2 cellular contexts compared by ENCODE assay signal in the genomic region with DNA sequence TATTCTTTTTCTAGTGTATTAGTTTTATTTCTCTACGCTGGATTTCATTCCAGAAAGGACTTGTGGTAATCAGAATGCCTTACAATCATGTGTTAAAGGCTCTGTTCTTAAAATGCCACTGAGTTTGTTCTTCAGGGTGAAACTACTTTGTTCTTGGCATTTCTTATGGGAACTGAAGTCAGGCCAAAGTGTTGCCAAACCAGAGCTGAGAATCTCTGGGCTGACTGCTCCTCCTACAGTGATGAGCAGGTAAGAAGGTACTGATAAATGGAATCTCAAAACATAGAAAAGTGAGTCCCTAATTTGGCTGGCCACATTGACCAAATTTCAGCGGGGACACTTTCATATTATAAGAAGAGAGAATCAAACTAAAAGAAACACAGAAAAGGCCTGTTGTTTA.
TF ChIP-seq lines count a peak whose summit lies in the region.

No MANE protein-coding gene starts in this region.

TF ChIP-seq in HCT116, 20 proteins besides CTCF, POLR2A, EP300 and RAD21:
- TF ChIP-seq SRF (IDR thresholded peaks at IDR 0.05; ENCODE audit: low read depth) (no peak), SIN3A (IDR thresholded peaks at IDR 0.05; ENCODE audit: low read depth) (no peak), JUND (IDR thresholded peaks at IDR 0.05) (no peak), POLR2AphosphoS5 (IDR thresholded peaks at IDR 0.05; ENCODE audit: low read depth, low read length) (no peak), YY1 (IDR thresholded peaks at IDR 0.05; ENCODE audit: extremely low read depth, insufficient replicate concordance, low read depth, low read length) (no peak), FOSL1 (IDR thresholded peaks at IDR 0.05; ENCODE audit: low read depth) (no peak), TCF7L2 (IDR thresholded peaks at IDR 0.05; ENCODE audit: borderline replicate concordance, extremely low read depth, insufficient read depth, insufficient read length) (no peak), CBX3 (IDR thresholded peaks at IDR 0.05; ENCODE audit: low read depth) (no peak), SP1 (IDR thresholded peaks at IDR 0.05; ENCODE audit: low read depth) (no peak), ZFX (IDR thresholded peaks at IDR 0.05) (no peak), ZNF274 (IDR thresholded peaks at IDR 0.05; ENCODE audit: low read depth, low read length) (no peak), EZH2phosphoT487 (IDR thresholded peaks at IDR 0.05; ENCODE audit: borderline replicate concordance) (no peak), CEBPB (IDR thresholded peaks at IDR 0.05; ENCODE audit: low read depth) (no peak), EZH2 (IDR thresholded peaks at IDR 0.05) (no peak), ELF1 (IDR thresholded peaks at IDR 0.05; ENCODE audit: borderline replicate concordance, low read depth) (no peak), EGR1 (IDR thresholded peaks at IDR 0.05; ENCODE audit: low read depth) (no peak)
- TF ChIP-seq, protein P1, sequence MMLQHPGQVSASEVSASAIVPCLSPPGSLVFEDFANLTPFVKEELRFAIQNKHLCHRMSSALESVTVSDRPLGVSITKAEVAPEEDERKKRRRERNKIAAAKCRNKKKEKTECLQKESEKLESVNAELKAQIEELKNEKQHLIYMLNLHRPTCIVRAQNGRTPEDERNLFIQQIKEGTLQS (IDR thresholded peaks at IDR 0.05), result no peak
- TF ChIP-seq, protein P2, sequence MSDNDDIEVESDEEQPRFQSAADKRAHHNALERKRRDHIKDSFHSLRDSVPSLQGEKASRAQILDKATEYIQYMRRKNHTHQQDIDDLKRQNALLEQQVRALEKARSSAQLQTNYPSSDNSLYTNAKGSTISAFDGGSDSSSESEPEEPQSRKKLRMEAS (IDR thresholded peaks at IDR 0.05), result no peak
- TF ChIP-seq, protein P3, sequence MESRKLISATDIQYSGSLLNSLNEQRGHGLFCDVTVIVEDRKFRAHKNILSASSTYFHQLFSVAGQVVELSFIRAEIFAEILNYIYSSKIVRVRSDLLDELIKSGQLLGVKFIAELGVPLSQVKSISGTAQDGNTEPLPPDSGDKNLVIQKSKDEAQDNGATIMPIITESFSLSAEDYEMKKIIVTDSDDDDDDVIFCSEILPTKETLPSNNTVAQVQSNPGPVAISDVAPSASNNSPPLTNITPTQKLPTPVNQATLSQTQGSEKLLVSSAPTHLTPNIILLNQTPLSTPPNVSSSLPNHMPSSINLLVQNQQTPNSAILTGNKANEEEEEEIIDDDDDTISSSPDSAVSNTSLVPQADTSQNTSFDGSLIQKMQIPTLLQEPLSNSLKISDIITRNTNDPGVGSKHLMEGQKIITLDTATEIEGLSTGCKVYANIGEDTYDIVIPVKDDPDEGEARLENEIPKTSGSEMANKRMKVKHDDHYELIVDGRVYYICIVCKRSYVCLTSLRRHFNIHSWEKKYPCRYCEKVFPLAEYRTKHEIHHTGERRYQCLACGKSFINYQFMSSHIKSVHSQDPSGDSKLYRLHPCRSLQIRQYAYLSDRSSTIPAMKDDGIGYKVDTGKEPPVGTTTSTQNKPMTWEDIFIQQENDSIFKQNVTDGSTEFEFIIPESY (IDR thresholded peaks at IDR 0.05; ENCODE audit: extremely low read depth, insufficient replicate concordance, low read length), result no peak
- TF ChIP-seq, protein P4, sequence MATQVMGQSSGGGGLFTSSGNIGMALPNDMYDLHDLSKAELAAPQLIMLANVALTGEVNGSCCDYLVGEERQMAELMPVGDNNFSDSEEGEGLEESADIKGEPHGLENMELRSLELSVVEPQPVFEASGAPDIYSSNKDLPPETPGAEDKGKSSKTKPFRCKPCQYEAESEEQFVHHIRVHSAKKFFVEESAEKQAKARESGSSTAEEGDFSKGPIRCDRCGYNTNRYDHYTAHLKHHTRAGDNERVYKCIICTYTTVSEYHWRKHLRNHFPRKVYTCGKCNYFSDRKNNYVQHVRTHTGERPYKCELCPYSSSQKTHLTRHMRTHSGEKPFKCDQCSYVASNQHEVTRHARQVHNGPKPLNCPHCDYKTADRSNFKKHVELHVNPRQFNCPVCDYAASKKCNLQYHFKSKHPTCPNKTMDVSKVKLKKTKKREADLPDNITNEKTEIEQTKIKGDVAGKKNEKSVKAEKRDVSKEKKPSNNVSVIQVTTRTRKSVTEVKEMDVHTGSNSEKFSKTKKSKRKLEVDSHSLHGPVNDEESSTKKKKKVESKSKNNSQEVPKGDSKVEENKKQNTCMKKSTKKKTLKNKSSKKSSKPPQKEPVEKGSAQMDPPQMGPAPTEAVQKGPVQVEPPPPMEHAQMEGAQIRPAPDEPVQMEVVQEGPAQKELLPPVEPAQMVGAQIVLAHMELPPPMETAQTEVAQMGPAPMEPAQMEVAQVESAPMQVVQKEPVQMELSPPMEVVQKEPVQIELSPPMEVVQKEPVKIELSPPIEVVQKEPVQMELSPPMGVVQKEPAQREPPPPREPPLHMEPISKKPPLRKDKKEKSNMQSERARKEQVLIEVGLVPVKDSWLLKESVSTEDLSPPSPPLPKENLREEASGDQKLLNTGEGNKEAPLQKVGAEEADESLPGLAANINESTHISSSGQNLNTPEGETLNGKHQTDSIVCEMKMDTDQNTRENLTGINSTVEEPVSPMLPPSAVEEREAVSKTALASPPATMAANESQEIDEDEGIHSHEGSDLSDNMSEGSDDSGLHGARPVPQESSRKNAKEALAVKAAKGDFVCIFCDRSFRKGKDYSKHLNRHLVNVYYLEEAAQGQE (IDR thresholded peaks at IDR 0.05; ENCODE audit: low read depth), result no peak

TF ChIP-seq in H1, 55 proteins besides CTCF, POLR2A, EP300 and RAD21:
- TF ChIP-seq NANOG (IDR thresholded peaks at IDR 0.05; ENCODE audit: insufficient read depth, low read depth, low read length, poor library complexity, severe bottlenecking), result no peak
- no peak for TF ChIP-seq PHF8 (conservative IDR thresholded peaks at IDR 0.05; ENCODE audit: low read depth, low read length)
- no peak for TF ChIP-seq SP1 (IDR thresholded peaks at IDR 0.05; ENCODE audit: low read depth, low read length)
